28 cellular contexts compared by ENCODE assay signal in the genomic region with DNA sequence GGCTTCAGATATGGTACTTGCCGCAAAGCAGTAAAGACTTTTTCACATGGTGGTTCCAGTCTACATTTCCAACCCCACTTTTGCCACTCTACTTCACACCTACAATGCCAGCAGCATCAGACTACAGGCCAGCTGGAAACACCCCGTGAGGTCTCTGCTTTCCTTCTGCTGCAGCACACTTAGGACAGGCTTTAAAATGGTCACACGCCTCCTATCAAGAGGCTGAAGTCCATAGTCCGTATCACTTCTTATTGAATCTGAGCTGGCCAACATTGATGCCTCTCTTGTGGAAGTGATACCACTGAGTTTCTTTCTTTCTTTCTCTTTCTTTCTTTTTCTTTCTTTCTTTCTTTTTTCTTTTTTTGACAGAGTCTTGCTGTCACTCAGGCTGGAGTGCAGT. TPM values are rescaled to one million over a fixed set of nuclear protein-coding genes. Genes with fewer than 3 reads are reported as not detected.
"Had no signal": no experiment of that assay in that cellular context is flagged by ENCODE, and none has a peak within 500 bp of the region (broad histone marks: within the 10 kb centered on the region; RNA-seq: fewer than 3 reads in every experiment).

No MANE protein-coding gene starts in this region.

- H3K27me3 ChIP-seq: ascending aorta, breast epithelium, cardiac muscle cell, dorsolateral prefrontal cortex, esophagus muscularis mucosa, foreskin keratinocyte, gastroesophageal sphincter had no signal

- H3K4me1 ChIP-seq: breast epithelium had no signal

- H3K9me3 ChIP-seq: ascending aorta had no signal

- DNase-seq: activated CD4-positive, alpha-beta memory T cell treated with anti-CD3 and anti-CD28 coated beads, Interleukin-2, amount 10 ng/mL, durations not matched to agents 7 days and 5 days; activated CD4-positive, alpha-beta T cell treated with anti-CD3 and anti-CD28 coated beads for 36 hours; activated CD4-positive, alpha-beta T cell treated with anti-CD3 and anti-CD28 coated beads, Interleukin-2, amount 10 ng/mL, durations not matched to agents 24 days and 14 days; activated CD4-positive, alpha-beta T cell treated with anti-CD3 and anti-CD28 coated beads, Interleukin-2, amount 50 U/mL, for 4 hours; activated CD4-positive, CD25-positive, alpha-beta regulatory T cell; activated CD4-positive, CD25-positive, alpha-beta regulatory T cell treated with anti-CD3 and anti-CD28 coated beads, Interleukin-2, amount 50 U/mL, for 72 hours; activated CD8-positive, alpha-beta memory T cell treated with anti-CD3 and anti-CD28 coated beads, Interleukin-2, amount 50 U/mL, for 48 hours; activated gamma-delta T cell; activated naive CD4-positive, alpha-beta T cell; activated naive CD4-positive, alpha-beta T cell treated with anti-CD3 and anti-CD28 coated beads, Interleukin-2, amount 10 ng/mL, durations not matched to agents 7 days and 5 days; activated naive CD8-positive, alpha-beta T cell treated with anti-CD3 and anti-CD28 coated beads, Interleukin-2, amount 10 ng/mL, durations not matched to agents 7 days and 5 days; activated T-cell treated with anti-CD3 and anti-CD28 coated beads for 4 hours; activated T-cell treated with anti-CD3 and anti-CD28 coated beads, Interleukin-2, amount 50 U/mL, for 24 hours; activated T-cell treated with anti-CD3 and anti-CD28 coated beads, Interleukin-2, amount 50 U/mL, for 72 hours; central memory CD4-positive, alpha-beta T cell; cerebellar nuclear complex; dorsolateral prefrontal cortex; effector memory CD4-positive, alpha-beta T cell; endodermal cell; foreskin keratinocyte; T-helper 2 cell had no signal

- H3K27ac ChIP-seq: ascending aorta, breast epithelium, cardiac muscle cell, coronary artery, dorsolateral prefrontal cortex, esophagus muscularis mucosa, foreskin keratinocyte, gastroesophageal sphincter had no signal

- H3K36me3 ChIP-seq: ascending aorta, breast epithelium, cardiac muscle cell, esophagus muscularis mucosa, gastroesophageal sphincter had no signal

- H3K4me3 ChIP-seq: ascending aorta, breast epithelium, cardiac muscle cell, coronary artery, dorsolateral prefrontal cortex, esophagus muscularis mucosa, gastroesophageal sphincter had no signal

- ATAC-seq: activated CD4-positive, alpha-beta T cell treated with anti-CD3 and anti-CD28 coated beads for 36 hours; activated naive CD4-positive, alpha-beta T cell treated with anti-CD3 and anti-CD28 coated beads, Interleukin-2, amount 50 U/mL, for 72 hours; activated T-cell treated with anti-CD3 and anti-CD28 coated beads, Interleukin-2, amount 50 U/mL, for 72 hours; foreskin keratinocyte; gastroesophageal sphincter had no signal

RNA-seq across cellular contexts. Expression of a gene that starts 59.8 kb away (rescaled TPM):
- total RNA-seq: activated naive CD8-positive, alpha-beta T cell treated with anti-CD3 and anti-CD28 coated beads, Interleukin-2, amount 10 ng/mL, durations not matched to agents 7 days and 5 days; cardiac muscle cell had no signal
- polyA plus RNA-seq: cardiac muscle cell had no signal
